Comparison of ENCODE assay signal across 20 cellular contexts in the genomic region with DNA sequence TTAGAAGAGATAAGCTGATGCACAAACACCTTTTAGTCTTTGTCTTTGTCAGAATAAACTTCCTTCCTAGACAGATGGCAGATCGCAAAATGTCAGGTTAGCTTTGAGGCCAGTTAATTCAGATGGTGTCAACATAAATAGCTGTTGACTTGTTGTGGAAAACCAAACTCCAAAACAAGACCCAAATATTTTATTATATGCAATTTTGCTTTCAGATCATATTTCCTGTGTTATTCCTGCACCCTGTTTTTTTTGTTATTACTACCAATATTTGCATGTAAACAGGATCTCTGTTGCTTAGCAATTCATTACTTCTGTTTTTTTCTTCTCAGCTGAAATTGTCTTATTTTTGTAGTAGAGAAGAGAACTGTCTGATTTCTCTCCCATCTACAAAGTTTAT.
DNase-seq lines count a peak whose midpoint lies in the region; ATAC-seq and TF ChIP-seq lines count a peak whose summit lies in the region.
"Had no signal": no experiment of that assay in that cellular context is flagged by ENCODE, and none has a peak within 500 bp of the region (broad histone marks: within the 10 kb centered on the region; RNA-seq: fewer than 3 reads in every experiment).

No MANE protein-coding gene starts in this region.

- H3K27ac ChIP-seq in CD4-positive, CD25-positive, alpha-beta regulatory T cell (ENCODE audit: insufficient read depth, low read length, poor library complexity, severe bottlenecking), result peak overlapping the region; percentile 29
- peak overlapping the region; percentile 29 for H3K27ac ChIP-seq in lower lobe of right lung
- H3K27ac ChIP-seq: tibial artery had no signal

- peak in 1 of 3 donors; percentile 44 for DNase-seq in CD4-positive, CD25-positive, alpha-beta regulatory T cell
- DNase-seq in central memory CD4-positive, alpha-beta T cell, result peak; percentile 67
- DNase-seq in lower lobe of right lung (no peak), OCI-M2 (lab: John Stamatoyannopoulos, UW; ENCODE audit: unreplicated experiment) (no peak)
- DNase-seq: activated CD4-positive, alpha-beta T cell treated with anti-CD3 and anti-CD28 coated beads, Interleukin-2, amount 50 U/mL, for 1 hour; activated CD8-positive, alpha-beta memory T cell treated with anti-CD3 and anti-CD28 coated beads, Interleukin-2, amount 50 U/mL, for 4 hours; activated effector memory CD4-positive, alpha-beta T cell treated with anti-CD3 and anti-CD28 coated beads, Interleukin-2, amount 50 U/mL, for 16 hours; left cardiac atrium; NCI-H524; nucleus accumbens; stimulated activated CD4-positive, alpha-beta T cell treated with anti-CD3 and anti-CD28 coated beads, Interleukin-2, amount 100 ng/mL, for 48 hours; tibial artery had no signal

- no peaks in the 10 kb centered on the region for H3K9me3 ChIP-seq in CD4-positive, CD25-positive, alpha-beta regulatory T cell (ENCODE audit: control insufficient read depth in 2 of 2, low read length in 2 of 2)
- no peaks in the 10 kb centered on the region for H3K9me3 ChIP-seq in lower lobe of right lung
- H3K9me3 ChIP-seq: HAP-1, tibial artery had no signal

- no peak for TF ChIP-seq POLR2A in GM18505 (IDR thresholded peaks at IDR 0.05; ENCODE audit: borderline replicate concordance, extremely low read depth, insufficient read depth, insufficient read length)

- H3K36me3 Mint-ChIP-seq in CD4-positive, CD25-positive, alpha-beta regulatory T cell, result no peaks in the 10 kb centered on the region
- no peaks in the 10 kb centered on the region for H3K36me3 Mint-ChIP-seq in IgD-negative memory B cell

- H3K36me3 ChIP-seq in CD4-positive, CD25-positive, alpha-beta regulatory T cell (ENCODE audit: control insufficient read depth, insufficient read depth, low read length), result no peaks in the 10 kb centered on the region
- no peaks in the 10 kb centered on the region for H3K36me3 ChIP-seq in lower lobe of right lung
- H3K36me3 ChIP-seq: HAP-1, tibial artery had no signal

- ATAC-seq in CD4-positive, CD25-positive, alpha-beta regulatory T cell (ENCODE audit: low read depth in 2 of 2), result peak in 1 of 2 donors; percentile 46
- ATAC-seq in lower lobe of right lung (peak in 1 of 2 donors; percentile 45), GM18505 (IDR thresholded peaks at IDR 0.05; ENCODE audit: unreplicated experiment) (no peak), HG02840 (IDR thresholded peaks at IDR 0.05; ENCODE audit: low FRiP score, unreplicated experiment) (no peak), HG02885 (IDR thresholded peaks at IDR 0.05; ENCODE audit: poor library complexity, unreplicated experiment) (no peak)
- ATAC-seq: esophagus mucosa, left cardiac atrium had no signal

- no peaks in the 10 kb centered on the region for H3K27me3 ChIP-seq in CD4-positive, CD25-positive, alpha-beta regulatory T cell (ENCODE audit: control insufficient read depth, insufficient read depth, low read length)
- H3K27me3 ChIP-seq in lower lobe of right lung (ENCODE audit: low read depth), result no peaks in the 10 kb centered on the region
- H3K27me3 ChIP-seq: tibial artery had no signal

- peak overlapping the region; percentile 2 to 61 (median 30) for H3K4me3 Mint-ChIP-seq in CD4-positive, CD25-positive, alpha-beta regulatory T cell
- peak overlapping the region; percentile 54 to 86 (median 72) for H3K4me3 Mint-ChIP-seq in IgD-negative memory B cell
- H3K4me3 Mint-ChIP-seq: stimulated activated naive CD8-positive, alpha-beta T cell treated with anti-CD3 and anti-CD28 coated beads, Interleukin-15, Interleukin-2, amounts not matched to agents 100 ng/mL and 50 ng/mL, for 24 hours had no signal

- H3K27ac Mint-ChIP-seq in CD4-positive, CD25-positive, alpha-beta regulatory T cell, result peak overlapping the region; percentile 21 to 87 (median 83)
- peak overlapping the region; percentile 98 for H3K27ac Mint-ChIP-seq in IgD-negative memory B cell
- H3K27ac Mint-ChIP-seq: stimulated activated naive CD8-positive, alpha-beta T cell treated with anti-CD3 and anti-CD28 coated beads, Interleukin-15, Interleukin-2, amounts not matched to agents 100 ng/mL and 50 ng/mL, for 24 hours had no signal

- H3K27me3 Mint-ChIP-seq in CD4-positive, CD25-positive, alpha-beta regulatory T cell, result peaks cover 5% of the 10 kb centered on the region
- H3K27me3 Mint-ChIP-seq in IgD-negative memory B cell, result no peaks in the 10 kb centered on the region
- H3K27me3 Mint-ChIP-seq: stimulated activated naive CD8-positive, alpha-beta T cell treated with anti-CD3 and anti-CD28 coated beads, Interleukin-15, Interleukin-2, amounts not matched to agents 100 ng/mL and 50 ng/mL, for 24 hours had no signal

- peaks cover 17% of the 10 kb centered on the region for H3K4me1 ChIP-seq in CD4-positive, CD25-positive, alpha-beta regulatory T cell (ENCODE audit: control insufficient read depth, insufficient read depth, low read length, poor library complexity, severe bottlenecking)
- peaks cover 5% of the 10 kb centered on the region for H3K4me1 ChIP-seq in lower lobe of right lung
- H3K4me1 ChIP-seq: HAP-1, tibial artery had no signal

- TF ChIP-seq CTCF in lower lobe of right lung (IDR thresholded peaks at IDR 0.05), result no peak

- peaks cover 0 to 2% (median 0%) of the 10 kb centered on the region in 7 donors for H3K9me3 Mint-ChIP-seq in CD4-positive, CD25-positive, alpha-beta regulatory T cell
- H3K9me3 Mint-ChIP-seq in IgD-negative memory B cell, result no peaks in the 10 kb centered on the region
- H3K9me3 Mint-ChIP-seq: stimulated activated naive CD8-positive, alpha-beta T cell treated with anti-CD3 and anti-CD28 coated beads, Interleukin-15, Interleukin-2, amounts not matched to agents 100 ng/mL and 50 ng/mL, for 24 hours had no signal

- H3K4me3 ChIP-seq in CD4-positive, CD25-positive, alpha-beta regulatory T cell (ENCODE audit: low read depth, low read length), result peak overlapping the region; percentile 8
- H3K4me3 ChIP-seq in lower lobe of right lung, result no peak overlapping the region
- H3K4me3 ChIP-seq: HAP-1, smooth muscle cell, tibial artery had no signal

- peaks cover 12 to 24% (median 22%) of the 10 kb centered on the region in 4 donors for H3K4me1 Mint-ChIP-seq in CD4-positive, CD25-positive, alpha-beta regulatory T cell
- H3K4me1 Mint-ChIP-seq in IgD-negative memory B cell, result peaks cover 47 to 54% (median 49%) of the 10 kb centered on the region in 3 donors

- intact Hi-C loops in lower lobe of right lung (cut with DNase I), result no loop called here
